21 cellular contexts compared by ENCODE assay signal in the genomic region with DNA sequence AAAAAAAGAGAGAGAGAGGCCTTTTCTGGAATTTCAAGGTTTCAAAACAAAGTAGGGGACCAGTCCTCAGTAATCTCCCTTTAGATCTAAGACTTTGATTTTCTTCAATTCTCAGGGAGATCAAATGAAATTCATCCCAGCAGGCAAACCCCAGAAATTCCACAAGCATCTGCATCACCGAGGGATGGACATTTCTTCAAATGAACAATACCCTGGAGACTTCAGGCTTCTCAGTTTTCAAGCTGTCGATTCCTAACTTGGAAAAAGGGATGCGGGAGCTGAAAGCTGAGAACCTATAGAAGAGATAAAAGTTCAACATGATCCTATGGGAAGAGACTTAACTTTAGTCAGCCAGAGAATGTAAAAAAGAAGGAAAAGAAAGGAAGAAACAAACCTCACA.
"Had no signal": no experiment of that assay in that cellular context is flagged by ENCODE, and none has a peak within 500 bp of the region (broad histone marks: within the 10 kb centered on the region; RNA-seq: fewer than 3 reads in every experiment).

No MANE protein-coding gene starts in this region.

- H3K27me3 ChIP-seq: ascending aorta, breast epithelium, upper lobe of left lung had no signal

- H3K9me3 ChIP-seq: ascending aorta, breast epithelium, upper lobe of left lung had no signal

- H3K27ac ChIP-seq: ascending aorta, breast epithelium, upper lobe of left lung had no signal

- H3K4me3 ChIP-seq: ascending aorta, breast epithelium, skin epidermis, upper lobe of left lung had no signal

- DNase-seq: activated CD4-positive, CD25-positive, alpha-beta regulatory T cell treated with anti-CD3 and anti-CD28 coated beads, Interleukin-2, amount 50 U/mL, for 72 hours; activated CD8-positive, alpha-beta memory T cell treated with anti-CD3 and anti-CD28 coated beads for 24 hours; activated CD8-positive, alpha-beta memory T cell treated with anti-CD3 and anti-CD28 coated beads, Interleukin-2, amount 50 U/mL, for 48 hours; activated effector memory CD4-positive, alpha-beta T cell treated with anti-CD3 and anti-CD28 coated beads, Interleukin-2, amount 50 U/mL, for 16 hours; activated naive CD4-positive, alpha-beta T cell treated with anti-CD3 and anti-CD28 coated beads, Interleukin-2, amount 50 U/mL, for 16 hours; activated T-cell treated with anti-CD3 and anti-CD28 coated beads, Interleukin-2, amount 50 U/mL, for 48 hours; effector CD4-positive, alpha-beta T cell; immature natural killer cell; kidney glomerular epithelial cell; left ventricle myocardium superior; naive thymus-derived CD4-positive, alpha-beta T cell; stimulated activated CD4-positive, alpha-beta T cell treated with anti-CD3 and anti-CD28 coated beads, Interleukin-15, amount 100 ng/mL, for 24 hours; stimulated activated CD4-positive, alpha-beta T cell treated with anti-CD3 and anti-CD28 coated beads, Interleukin-2, amount 100 ng/mL, for 48 hours; stimulated activated naive CD8-positive, alpha-beta T cell treated with anti-CD3 and anti-CD28 coated beads, Interleukin-15, amount 100 ng/mL, for 72 hours; SW 1271; T-helper 2 cell; upper lobe of left lung had no signal

- ATAC-seq: esophagus mucosa; naive thymus-derived CD4-positive, alpha-beta T cell; stimulated activated naive CD8-positive, alpha-beta T cell treated with anti-CD3 and anti-CD28 coated beads, Interleukin-15, amount 100 ng/mL, for 72 hours had no signal

- H3K4me1 ChIP-seq: ascending aorta, breast epithelium had no signal

- H3K36me3 ChIP-seq: ascending aorta, breast epithelium, upper lobe of left lung had no signal
